Comparison of ENCODE assay signal across 23 cellular contexts in genomic region chr15:49406352-49407118, GRCh38. TPM values are rescaled to one million over a fixed set of nuclear protein-coding genes. Genes with fewer than 3 reads are reported as not detected.
"Had no signal": no experiment of that assay in that cellular context is flagged by ENCODE, and none has a peak within 500 bp of the region (broad histone marks: within the 10 kb centered on the region; RNA-seq: fewer than 3 reads in every experiment).

No MANE protein-coding gene starts in this region.

- H2AFZ ChIP-seq: parathyroid adenoma had no signal

- H3K4me3 ChIP-seq: adrenal gland, ascending aorta, gastroesophageal sphincter, left lung, tibial artery had no signal

- H3K27ac ChIP-seq: adrenal gland, ascending aorta, epithelial cell of prostate, gastroesophageal sphincter, left lung, parathyroid adenoma, tibial artery had no signal

- H3K27me3 ChIP-seq: adrenal gland, ascending aorta, gastroesophageal sphincter, left lung, tibial artery had no signal

- ATAC-seq: activated CD4-positive, alpha-beta T cell treated with anti-CD3 and anti-CD28 coated beads for 36 hours; activated T-cell treated with anti-CD3 and anti-CD28 coated beads, Interleukin-2, amount 50 U/mL, for 4 hours; gastroesophageal sphincter; left lung; stimulated activated naive CD8-positive, alpha-beta T cell treated with anti-CD3 and anti-CD28 coated beads, Interleukin-15, amount 100 ng/mL, for 72 hours; WTC11 had no signal

- H3K36me3 ChIP-seq: adrenal gland, ascending aorta, gastroesophageal sphincter, left lung, tibial artery had no signal

- H3K4me1 ChIP-seq: adrenal gland, ascending aorta, gastroesophageal sphincter, left lung, parathyroid adenoma, tibial artery had no signal

- H3K9me3 ChIP-seq: adrenal gland, ascending aorta, tibial artery had no signal

- DNase-seq: activated CD4-positive, alpha-beta T cell treated with anti-CD3 and anti-CD28 coated beads for 36 hours; activated CD4-positive, alpha-beta T cell treated with anti-CD3 and anti-CD28 coated beads, Interleukin-2, amount 50 U/mL, for 48 hours; activated CD8-positive, alpha-beta memory T cell treated with anti-CD3 and anti-CD28 coated beads, Interleukin-2, amount 50 U/mL, for 48 hours; activated naive CD4-positive, alpha-beta T cell; activated T-cell treated with anti-CD3 and anti-CD28 coated beads, Interleukin-2, amount 50 U/mL, for 4 hours; adrenal gland; cortex of kidney; endodermal cell; head of caudate nucleus; nephron progenitor cell; nucleus accumbens; stimulated activated CD4-positive, alpha-beta T cell treated with anti-CD3 and anti-CD28 coated beads, Interleukin-4, amount 100 ng/mL, for 24 hours; stimulated activated naive CD8-positive, alpha-beta T cell treated with anti-CD3 and anti-CD28 coated beads, Interleukin-15, amount 100 ng/mL, for 72 hours; T-helper 9 cell had no signal

- H3K9ac ChIP-seq: parathyroid adenoma had no signal

RNA-seq across cellular contexts. Expression of gene FGF7, which starts 16.5 kb away (rescaled TPM):
- total RNA-seq: activated CD4-positive, alpha-beta T cell treated with anti-CD3 and anti-CD28 coated beads for 36 hours; activated CD8-positive, alpha-beta memory T cell treated with anti-CD3 and anti-CD28 coated beads for 36 hours; activated T-helper 2 cell treated with anti-CD3 and anti-CD28 coated beads, Interferon-gamma antibody, Interleukin-2, Interleukin-4, amounts not matched to agents 10 μg/mL and 5 μg/mL and 100 μg/mL, durations not matched to agents 14 hours and 24 hours and 36 hours; endodermal cell had no signal
